21 cellular contexts compared by ENCODE assay signal in the genomic region with DNA sequence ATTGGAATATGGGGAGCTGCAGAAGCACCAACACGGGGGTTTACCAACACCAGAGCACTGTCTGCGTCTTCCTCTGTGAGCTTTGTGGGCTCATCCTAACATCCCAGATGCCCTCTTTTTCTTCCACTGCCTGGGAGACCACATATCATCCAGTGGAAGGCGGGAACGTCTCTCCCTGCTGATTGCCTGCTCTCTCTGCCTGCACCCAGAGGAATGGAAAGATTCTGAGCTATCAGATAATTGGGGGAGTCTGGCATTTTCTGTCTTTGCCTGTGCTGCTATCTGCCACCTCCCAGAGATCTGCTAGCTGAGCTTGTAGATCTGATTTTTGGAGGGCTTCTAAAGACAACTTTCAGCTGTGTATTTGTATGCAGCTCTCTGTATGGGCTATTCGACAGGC.
DNase-seq lines count a peak whose midpoint lies in the region; ATAC-seq and TF ChIP-seq lines count a peak whose summit lies in the region.
"Had no signal": no experiment of that assay in that cellular context is flagged by ENCODE, and none has a peak within 500 bp of the region (broad histone marks: within the 10 kb centered on the region; RNA-seq: fewer than 3 reads in every experiment).

No MANE protein-coding gene starts in this region.

- H3K4me1 ChIP-seq in GM23338 (ENCODE audit: insufficient read depth) (no peaks in the 10 kb centered on the region), smooth muscle cell (ENCODE audit: low read depth) (no peaks in the 10 kb centered on the region), breast epithelium (no peaks in the 10 kb centered on the region), foreskin keratinocyte (no peaks in the 10 kb centered on the region)

- H3K27me3 ChIP-seq in GM23338 (ENCODE audit: insufficient read depth) (no peaks in the 10 kb centered on the region), smooth muscle cell (ENCODE audit: low read depth) (no peaks in the 10 kb centered on the region), breast epithelium (no peaks in the 10 kb centered on the region), foreskin keratinocyte (peaks cover 7% of the 10 kb centered on the region)

- H3K9me3 ChIP-seq in smooth muscle cell (replicated peaks; ENCODE audit: low read depth) (no peaks in the 10 kb centered on the region), breast epithelium (no peaks in the 10 kb centered on the region)

- TF ChIP-seq CTCF in GM23338 (conservative IDR thresholded peaks at IDR 0.05; ENCODE audit: low read depth in 2 of 2) (no peak), smooth muscle cell (IDR thresholded peaks at IDR 0.05; ENCODE audit: borderline replicate concordance, insufficient read depth, poor library complexity, severe bottlenecking) (no peak), breast epithelium (IDR thresholded peaks at IDR 0.05) (no peak), foreskin keratinocyte (conservative IDR thresholded peaks at IDR 0.05) (no peak)

- H3K36me3 ChIP-seq in GM23338 (ENCODE audit: insufficient read depth) (no peaks in the 10 kb centered on the region), smooth muscle cell (ENCODE audit: low read depth) (no peaks in the 10 kb centered on the region), breast epithelium (no peaks in the 10 kb centered on the region)

- TF ChIP-seq POLR2A in breast epithelium (IDR thresholded peaks at IDR 0.05), result no peak

- no peaks in the 10 kb centered on the region for H3F3A ChIP-seq in GM23338 (replicated peaks; ENCODE audit: low read depth)
- peaks cover 4% of the 10 kb centered on the region for H3F3A ChIP-seq in smooth muscle cell (ENCODE audit: low read depth)

- no peaks in the 10 kb centered on the region for H3K79me2 ChIP-seq in GM23338 (replicated peaks; ENCODE audit: insufficient read depth)
- H3K79me2 ChIP-seq in smooth muscle cell (ENCODE audit: low read depth), result no peaks in the 10 kb centered on the region

- DNase-seq in GM23338 (ENCODE audit: low spot score), result peak; percentile 3
- peak; percentile 69 for DNase-seq in islet precursor cell
- DNase-seq in smooth muscle cell (lab: John Stamatoyannopoulos, UW; ENCODE audit: unreplicated experiment), result no peak
- DNase-seq in breast epithelium (ENCODE audit: low spot score in 2 of 2), result no peak
- no peak for DNase-seq in foreskin keratinocyte
- DNase-seq in NCI-H146 (lab: John Stamatoyannopoulos, UW), result no peak
- DNase-seq: ACHN; CD4-positive, alpha-beta memory T cell; DMS153; DMS79; GF-D8; GM23248; H7; HFFc6 had no signal

- H3K4me3 Mint-ChIP-seq in GM23338, result no peak overlapping the region
- H3K4me3 Mint-ChIP-seq: CD4-positive, alpha-beta memory T cell; HFFc6 had no signal

- H3K9ac ChIP-seq in smooth muscle cell (ENCODE audit: low read depth), result no peak overlapping the region
- H3K9ac ChIP-seq: GM23248, KMS-11 had no signal

- no peaks in the 10 kb centered on the region for H3K27me3 Mint-ChIP-seq in GM23338 (ENCODE audit: insufficient read depth, low read depth, poor library complexity)

- H3K27ac ChIP-seq in GM23338 (ENCODE audit: low read depth) (no peak overlapping the region), smooth muscle cell (ENCODE audit: low read depth) (no peak overlapping the region), breast epithelium (no peak overlapping the region), foreskin keratinocyte (no peak overlapping the region)
- H3K27ac ChIP-seq: C4-2B, GM23248, HL-60, KMS-11 had no signal

- intact Hi-C loops in breast epithelium (cut with DNase I; ENCODE audit: low total_unique reads), result no loop called here

- no peak overlapping the region for H3K4me2 ChIP-seq in GM23338
- no peak overlapping the region for H3K4me2 ChIP-seq in smooth muscle cell
- H3K4me2 ChIP-seq: KMS-11 had no signal

- no peaks in the 10 kb centered on the region for H3K36me3 Mint-ChIP-seq in GM23338 (ENCODE audit: low read depth)
- H3K36me3 Mint-ChIP-seq: CD4-positive, alpha-beta memory T cell had no signal

- ATAC-seq in GM23338 (no peak), SK-N-SH treated with all-trans-retinoic acid at 6 μM for 48 hours (peak; percentile 6; the same call in 1 of the 3 replicates), GM19452 (IDR thresholded peaks at IDR 0.05; ENCODE audit: unreplicated experiment) (no peak), foreskin keratinocyte (no peak)
- ATAC-seq: GM12878, HCT116 had no signal

- no peaks in the 10 kb centered on the region for H3K9me2 ChIP-seq in GM23338 (ENCODE audit: insufficient read depth)

- H3K4me3 ChIP-seq in GM23338 (no peak overlapping the region), smooth muscle cell (no peak overlapping the region), breast epithelium (no peak overlapping the region)
- H3K4me3 ChIP-seq: GM12878, GM23248 had no signal

- H3K4me1 Mint-ChIP-seq in GM23338, result no peaks in the 10 kb centered on the region
- H3K4me1 Mint-ChIP-seq: CD4-positive, alpha-beta memory T cell had no signal

- H3K27ac Mint-ChIP-seq in GM23338, result no peak overlapping the region
- H3K27ac Mint-ChIP-seq: CD4-positive, alpha-beta memory T cell; HFFc6 had no signal

- H2AFZ ChIP-seq in GM23338, result peak overlapping the region; percentile 43; the same call in 1 of the 2 replicates
- peak overlapping the region; percentile 3 for H2AFZ ChIP-seq in smooth muscle cell (ENCODE audit: low read depth)
- H2AFZ ChIP-seq: GM23248 had no signal

- no peaks in the 10 kb centered on the region for H3K9me3 Mint-ChIP-seq in GM23338
- H3K9me3 Mint-ChIP-seq: CD4-positive, alpha-beta memory T cell; HFFc6 had no signal

- WGBS in smooth muscle cell (ENCODE audit: low lambda C conversion rate), result 34% methylated on average over 5 of the region's 5 CpGs

- H4K20me1 ChIP-seq in GM23338 (replicated peaks; ENCODE audit: insufficient read depth) (no peaks in the 10 kb centered on the region), smooth muscle cell (ENCODE audit: low read depth) (no peaks in the 10 kb centered on the region)

TF ChIP-seq in GM23338, 12 proteins besides CTCF, POLR2A, EP300 and RAD21 (continues in another document):
- TF ChIP-seq CREB1 (CRISPR knock-in tag; IDR thresholded peaks at IDR 0.05; ENCODE audit: low read depth), result no peak
- no peak for TF ChIP-seq ZNF114 (CRISPR knock-in tag; IDR thresholded peaks at IDR 0.05)
- no peak for TF ChIP-seq EZH2 (IDR thresholded peaks at IDR 0.05; ENCODE audit: low read depth, unreplicated experiment)
- no peak for TF ChIP-seq STAT1 (IDR thresholded peaks at IDR 0.05; ENCODE audit: unreplicated experiment)
- TF ChIP-seq POLR2AphosphoS5 (IDR thresholded peaks at IDR 0.05; ENCODE audit: low read depth), result no peak
- TF ChIP-seq NANOG (IDR thresholded peaks at IDR 0.05; ENCODE audit: borderline replicate concordance), result no peak
- no peak for TF ChIP-seq ZNF331 (CRISPR knock-in tag; IDR thresholded peaks at IDR 0.05; ENCODE audit: low read depth)

TF ChIP-seq in SK-N-SH treated with all-trans-retinoic acid at 6 μM for 48 hours, 23 proteins besides CTCF, POLR2A, EP300 and RAD21:
- TF ChIP-seq TSHZ2 (CRISPR knock-in tag; IDR thresholded peaks at IDR 0.05), result peak; percentile 66; the same call in 1 of the 2 replicates
- no peak for TF ChIP-seq BACH2 (CRISPR knock-in tag; IDR thresholded peaks at IDR 0.05; ENCODE audit: borderline replicate concordance)

Comparison
In these comparisons a context has a peak if more than half of its experiments do, and no peak if none do; other contexts are left out.
1. DNase-seq: peak in GM23338 (single experiment) and islet precursor cell (single experiment); none in smooth muscle cell (single experiment), breast epithelium (0 of 2), foreskin keratinocyte (0 of 2) and NCI-H146 (single experiment).